In the genomic region with DNA sequence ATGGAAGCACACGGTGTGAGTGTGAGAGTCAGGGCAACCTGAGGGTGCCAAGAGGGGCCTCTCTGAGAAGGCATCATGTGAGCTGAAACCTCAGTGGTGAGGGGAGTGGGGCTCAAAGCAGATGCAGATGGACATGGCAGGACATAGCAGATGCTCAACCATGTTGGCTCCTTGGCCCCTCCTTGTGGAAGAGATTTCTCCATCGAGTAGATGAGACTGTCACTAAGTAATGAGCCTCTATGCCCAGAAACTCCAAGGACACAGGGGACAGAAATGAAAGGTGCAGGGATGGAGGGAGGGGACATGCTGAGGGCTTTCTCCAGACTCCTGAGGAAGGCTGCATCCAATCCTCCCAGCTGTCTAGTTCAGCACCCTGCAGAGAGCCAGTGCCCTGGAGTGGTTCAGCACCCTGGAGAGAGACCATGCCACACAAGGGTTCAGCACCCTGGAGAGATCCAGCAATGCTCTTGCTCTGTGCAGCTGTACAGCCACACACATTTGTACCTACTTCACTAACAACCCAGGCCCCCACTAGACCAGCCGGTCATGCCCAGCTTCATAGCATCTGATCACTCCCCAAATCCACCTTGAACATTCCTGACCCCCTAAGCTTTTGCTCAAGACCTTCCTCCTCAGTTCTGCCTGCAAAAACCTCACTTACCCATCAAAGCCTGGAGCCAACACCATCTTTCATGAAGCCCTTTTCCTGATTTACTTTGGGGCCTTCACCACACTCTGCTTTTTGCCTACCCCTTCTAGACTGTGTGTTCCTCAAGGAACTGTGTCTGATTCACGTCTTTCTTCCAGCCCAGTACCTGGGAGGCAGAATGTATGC, we compare ENCODE assay signal across 1 cellular context.
TF ChIP-seq lines count a peak whose summit lies in the region.

No MANE protein-coding gene starts in this region.

TF ChIP-seq in K562, 482 proteins besides CTCF, POLR2A, EP300 and RAD21 (continued from another document and continues in another):
- TF ChIP-seq STAG1 (CRISPR knock-in tag; IDR thresholded peaks at IDR 0.05; ENCODE audit: borderline replicate concordance) (peak; percentile 94), ZNF695 (CRISPR knock-in tag; IDR thresholded peaks at IDR 0.05) (no peak), KLF1 (tag; IDR thresholded peaks at IDR 0.05) (0 out of 2 replicates have a peak, but pooled peaks have one; percentile 21), IRF2 (CRISPR knock-in tag; IDR thresholded peaks at IDR 0.05) (peak; percentile 91), PPARD (CRISPR knock-in tag; IDR thresholded peaks at IDR 0.05) (no peak), FOXA3 (CRISPR knock-in tag; conservative IDR thresholded peaks at IDR 0.05 in 1 of 2, IDR thresholded peaks at IDR 0.05 in 1 of 2) (peak in 1 of 2 experiments; percentile 63; a peak in 1 of 4 replicates), SP1 (CRISPR knock-in tag; IDR thresholded peaks at IDR 0.05) (0 out of 2 replicates have a peak, but pooled peaks have one; percentile 31), MIER1 (IDR thresholded peaks at IDR 0.05; ENCODE audit: low read depth) (peak; percentile 99), FOXM1 (IDR thresholded peaks at IDR 0.05; ENCODE audit: low read depth) (no peak), FOXM1 (CRISPR knock-in tag; IDR thresholded peaks at IDR 0.05; ENCODE audit: low read depth) (peak; percentile 92; the same call in 1 of the 2 replicates), SMAD4 (CRISPR knock-in tag; conservative IDR thresholded peaks at IDR 0.05) (peak; percentile 79), NR4A1 (CRISPR knock-in tag; IDR thresholded peaks at IDR 0.05) (no peak), NR4A1 (tag; IDR thresholded peaks at IDR 0.05) (peak; percentile 86)
- TF ChIP-seq, protein P1, sequence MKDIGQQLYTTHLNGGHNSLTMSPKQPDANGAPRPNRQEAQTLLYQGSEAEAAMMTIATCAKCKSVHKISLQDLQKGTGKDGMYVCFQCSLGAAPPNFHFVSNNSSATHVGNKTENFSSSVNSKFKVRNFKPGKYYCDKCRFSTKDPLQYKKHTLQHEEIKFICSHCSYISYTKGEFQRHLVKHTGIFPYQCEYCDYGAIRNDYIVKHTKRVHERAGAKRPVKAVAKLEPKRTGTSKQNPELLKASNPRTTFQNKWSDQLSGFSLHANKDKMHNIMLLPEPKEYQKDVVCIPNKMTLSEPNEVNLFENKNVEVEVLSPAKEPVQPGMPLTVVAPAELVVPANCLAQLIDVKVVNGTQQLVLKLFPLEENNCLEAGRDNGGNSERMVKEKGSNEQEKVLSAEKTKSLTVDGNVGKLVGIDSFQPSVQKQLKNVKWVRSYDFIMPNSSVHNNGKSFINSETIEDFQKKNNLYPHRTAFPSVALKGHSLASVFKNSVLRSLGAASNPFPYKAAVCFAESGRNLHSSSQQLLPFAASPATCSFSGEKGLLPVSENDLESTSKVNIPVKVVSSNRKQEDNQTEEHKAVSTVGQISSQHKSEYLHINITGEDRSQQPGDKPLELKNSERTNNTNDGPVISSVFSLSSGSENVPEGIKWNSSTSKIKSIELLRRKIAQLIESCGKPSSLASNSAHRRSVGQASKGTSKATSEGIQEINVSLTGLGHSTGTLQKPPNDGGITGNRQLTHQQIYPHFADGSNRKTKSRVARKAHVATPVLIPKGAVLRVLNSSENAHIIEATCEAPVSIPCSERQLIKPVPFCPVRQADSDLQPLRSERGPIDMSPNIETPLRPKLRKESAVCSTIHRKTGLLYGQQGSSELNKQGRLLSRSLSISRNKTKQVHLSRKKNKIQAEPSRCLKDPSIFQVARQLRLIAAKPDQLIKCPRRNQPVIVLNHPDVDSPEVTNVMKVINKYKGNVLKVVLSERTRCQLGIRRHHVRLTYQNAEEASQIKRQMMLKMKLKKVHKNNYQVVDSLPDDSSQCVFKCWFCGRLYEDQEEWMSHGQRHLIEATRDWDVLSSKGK (CRISPR knock-in tag; IDR thresholded peaks at IDR 0.05), result no peak
- TF ChIP-seq, protein P2, sequence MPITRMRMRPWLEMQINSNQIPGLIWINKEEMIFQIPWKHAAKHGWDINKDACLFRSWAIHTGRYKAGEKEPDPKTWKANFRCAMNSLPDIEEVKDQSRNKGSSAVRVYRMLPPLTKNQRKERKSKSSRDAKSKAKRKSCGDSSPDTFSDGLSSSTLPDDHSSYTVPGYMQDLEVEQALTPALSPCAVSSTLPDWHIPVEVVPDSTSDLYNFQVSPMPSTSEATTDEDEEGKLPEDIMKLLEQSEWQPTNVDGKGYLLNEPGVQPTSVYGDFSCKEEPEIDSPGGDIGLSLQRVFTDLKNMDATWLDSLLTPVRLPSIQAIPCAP (CRISPR knock-in tag; IDR thresholded peaks at IDR 0.05; ENCODE audit: borderline replicate concordance), result peak; percentile 95; the same call in 1 of the 2 replicates
- TF ChIP-seq, protein P3, sequence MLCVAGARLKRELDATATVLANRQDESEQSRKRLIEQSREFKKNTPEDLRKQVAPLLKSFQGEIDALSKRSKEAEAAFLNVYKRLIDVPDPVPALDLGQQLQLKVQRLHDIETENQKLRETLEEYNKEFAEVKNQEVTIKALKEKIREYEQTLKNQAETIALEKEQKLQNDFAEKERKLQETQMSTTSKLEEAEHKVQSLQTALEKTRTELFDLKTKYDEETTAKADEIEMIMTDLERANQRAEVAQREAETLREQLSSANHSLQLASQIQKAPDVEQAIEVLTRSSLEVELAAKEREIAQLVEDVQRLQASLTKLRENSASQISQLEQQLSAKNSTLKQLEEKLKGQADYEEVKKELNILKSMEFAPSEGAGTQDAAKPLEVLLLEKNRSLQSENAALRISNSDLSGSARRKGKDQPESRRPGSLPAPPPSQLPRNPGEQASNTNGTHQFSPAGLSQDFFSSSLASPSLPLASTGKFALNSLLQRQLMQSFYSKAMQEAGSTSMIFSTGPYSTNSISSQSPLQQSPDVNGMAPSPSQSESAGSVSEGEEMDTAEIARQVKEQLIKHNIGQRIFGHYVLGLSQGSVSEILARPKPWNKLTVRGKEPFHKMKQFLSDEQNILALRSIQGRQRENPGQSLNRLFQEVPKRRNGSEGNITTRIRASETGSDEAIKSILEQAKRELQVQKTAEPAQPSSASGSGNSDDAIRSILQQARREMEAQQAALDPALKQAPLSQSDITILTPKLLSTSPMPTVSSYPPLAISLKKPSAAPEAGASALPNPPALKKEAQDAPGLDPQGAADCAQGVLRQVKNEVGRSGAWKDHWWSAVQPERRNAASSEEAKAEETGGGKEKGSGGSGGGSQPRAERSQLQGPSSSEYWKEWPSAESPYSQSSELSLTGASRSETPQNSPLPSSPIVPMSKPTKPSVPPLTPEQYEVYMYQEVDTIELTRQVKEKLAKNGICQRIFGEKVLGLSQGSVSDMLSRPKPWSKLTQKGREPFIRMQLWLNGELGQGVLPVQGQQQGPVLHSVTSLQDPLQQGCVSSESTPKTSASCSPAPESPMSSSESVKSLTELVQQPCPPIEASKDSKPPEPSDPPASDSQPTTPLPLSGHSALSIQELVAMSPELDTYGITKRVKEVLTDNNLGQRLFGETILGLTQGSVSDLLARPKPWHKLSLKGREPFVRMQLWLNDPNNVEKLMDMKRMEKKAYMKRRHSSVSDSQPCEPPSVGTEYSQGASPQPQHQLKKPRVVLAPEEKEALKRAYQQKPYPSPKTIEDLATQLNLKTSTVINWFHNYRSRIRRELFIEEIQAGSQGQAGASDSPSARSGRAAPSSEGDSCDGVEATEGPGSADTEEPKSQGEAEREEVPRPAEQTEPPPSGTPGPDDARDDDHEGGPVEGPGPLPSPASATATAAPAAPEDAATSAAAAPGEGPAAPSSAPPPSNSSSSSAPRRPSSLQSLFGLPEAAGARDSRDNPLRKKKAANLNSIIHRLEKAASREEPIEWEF (CRISPR knock-in tag; IDR thresholded peaks at IDR 0.05), result no peak
- TF ChIP-seq, protein P4, sequence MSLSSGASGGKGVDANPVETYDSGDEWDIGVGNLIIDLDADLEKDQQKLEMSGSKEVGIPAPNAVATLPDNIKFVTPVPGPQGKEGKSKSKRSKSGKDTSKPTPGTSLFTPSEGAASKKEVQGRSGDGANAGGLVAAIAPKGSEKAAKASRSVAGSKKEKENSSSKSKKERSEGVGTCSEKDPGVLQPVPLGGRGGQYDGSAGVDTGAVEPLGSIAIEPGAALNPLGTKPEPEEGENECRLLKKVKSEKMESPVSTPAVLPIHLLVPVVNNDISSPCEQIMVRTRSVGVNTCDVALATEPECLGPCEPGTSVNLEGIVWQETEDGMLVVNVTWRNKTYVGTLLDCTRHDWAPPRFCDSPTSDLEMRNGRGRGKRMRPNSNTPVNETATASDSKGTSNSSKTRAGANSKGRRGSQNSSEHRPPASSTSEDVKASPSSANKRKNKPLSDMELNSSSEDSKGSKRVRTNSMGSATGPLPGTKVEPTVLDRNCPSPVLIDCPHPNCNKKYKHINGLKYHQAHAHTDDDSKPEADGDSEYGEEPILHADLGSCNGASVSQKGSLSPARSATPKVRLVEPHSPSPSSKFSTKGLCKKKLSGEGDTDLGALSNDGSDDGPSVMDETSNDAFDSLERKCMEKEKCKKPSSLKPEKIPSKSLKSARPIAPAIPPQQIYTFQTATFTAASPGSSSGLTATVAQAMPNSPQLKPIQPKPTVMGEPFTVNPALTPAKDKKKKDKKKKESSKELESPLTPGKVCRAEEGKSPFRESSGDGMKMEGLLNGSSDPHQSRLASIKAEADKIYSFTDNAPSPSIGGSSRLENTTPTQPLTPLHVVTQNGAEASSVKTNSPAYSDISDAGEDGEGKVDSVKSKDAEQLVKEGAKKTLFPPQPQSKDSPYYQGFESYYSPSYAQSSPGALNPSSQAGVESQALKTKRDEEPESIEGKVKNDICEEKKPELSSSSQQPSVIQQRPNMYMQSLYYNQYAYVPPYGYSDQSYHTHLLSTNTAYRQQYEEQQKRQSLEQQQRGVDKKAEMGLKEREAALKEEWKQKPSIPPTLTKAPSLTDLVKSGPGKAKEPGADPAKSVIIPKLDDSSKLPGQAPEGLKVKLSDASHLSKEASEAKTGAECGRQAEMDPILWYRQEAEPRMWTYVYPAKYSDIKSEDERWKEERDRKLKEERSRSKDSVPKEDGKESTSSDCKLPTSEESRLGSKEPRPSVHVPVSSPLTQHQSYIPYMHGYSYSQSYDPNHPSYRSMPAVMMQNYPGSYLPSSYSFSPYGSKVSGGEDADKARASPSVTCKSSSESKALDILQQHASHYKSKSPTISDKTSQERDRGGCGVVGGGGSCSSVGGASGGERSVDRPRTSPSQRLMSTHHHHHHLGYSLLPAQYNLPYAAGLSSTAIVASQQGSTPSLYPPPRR (CRISPR knock-in tag; IDR thresholded peaks at IDR 0.05; ENCODE audit: borderline replicate concordance), result no peak
- TF ChIP-seq, protein P5, sequence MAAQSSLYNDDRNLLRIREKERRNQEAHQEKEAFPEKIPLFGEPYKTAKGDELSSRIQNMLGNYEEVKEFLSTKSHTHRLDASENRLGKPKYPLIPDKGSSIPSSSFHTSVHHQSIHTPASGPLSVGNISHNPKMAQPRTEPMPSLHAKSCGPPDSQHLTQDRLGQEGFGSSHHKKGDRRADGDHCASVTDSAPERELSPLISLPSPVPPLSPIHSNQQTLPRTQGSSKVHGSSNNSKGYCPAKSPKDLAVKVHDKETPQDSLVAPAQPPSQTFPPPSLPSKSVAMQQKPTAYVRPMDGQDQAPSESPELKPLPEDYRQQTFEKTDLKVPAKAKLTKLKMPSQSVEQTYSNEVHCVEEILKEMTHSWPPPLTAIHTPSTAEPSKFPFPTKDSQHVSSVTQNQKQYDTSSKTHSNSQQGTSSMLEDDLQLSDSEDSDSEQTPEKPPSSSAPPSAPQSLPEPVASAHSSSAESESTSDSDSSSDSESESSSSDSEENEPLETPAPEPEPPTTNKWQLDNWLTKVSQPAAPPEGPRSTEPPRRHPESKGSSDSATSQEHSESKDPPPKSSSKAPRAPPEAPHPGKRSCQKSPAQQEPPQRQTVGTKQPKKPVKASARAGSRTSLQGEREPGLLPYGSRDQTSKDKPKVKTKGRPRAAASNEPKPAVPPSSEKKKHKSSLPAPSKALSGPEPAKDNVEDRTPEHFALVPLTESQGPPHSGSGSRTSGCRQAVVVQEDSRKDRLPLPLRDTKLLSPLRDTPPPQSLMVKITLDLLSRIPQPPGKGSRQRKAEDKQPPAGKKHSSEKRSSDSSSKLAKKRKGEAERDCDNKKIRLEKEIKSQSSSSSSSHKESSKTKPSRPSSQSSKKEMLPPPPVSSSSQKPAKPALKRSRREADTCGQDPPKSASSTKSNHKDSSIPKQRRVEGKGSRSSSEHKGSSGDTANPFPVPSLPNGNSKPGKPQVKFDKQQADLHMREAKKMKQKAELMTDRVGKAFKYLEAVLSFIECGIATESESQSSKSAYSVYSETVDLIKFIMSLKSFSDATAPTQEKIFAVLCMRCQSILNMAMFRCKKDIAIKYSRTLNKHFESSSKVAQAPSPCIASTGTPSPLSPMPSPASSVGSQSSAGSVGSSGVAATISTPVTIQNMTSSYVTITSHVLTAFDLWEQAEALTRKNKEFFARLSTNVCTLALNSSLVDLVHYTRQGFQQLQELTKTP (IDR thresholded peaks at IDR 0.05; ENCODE audit: low read depth in 1 of 2, partially characterized antibody in 2 of 2), result peak in 1 of 2 experiments; percentile 100
- TF ChIP-seq, protein P6, sequence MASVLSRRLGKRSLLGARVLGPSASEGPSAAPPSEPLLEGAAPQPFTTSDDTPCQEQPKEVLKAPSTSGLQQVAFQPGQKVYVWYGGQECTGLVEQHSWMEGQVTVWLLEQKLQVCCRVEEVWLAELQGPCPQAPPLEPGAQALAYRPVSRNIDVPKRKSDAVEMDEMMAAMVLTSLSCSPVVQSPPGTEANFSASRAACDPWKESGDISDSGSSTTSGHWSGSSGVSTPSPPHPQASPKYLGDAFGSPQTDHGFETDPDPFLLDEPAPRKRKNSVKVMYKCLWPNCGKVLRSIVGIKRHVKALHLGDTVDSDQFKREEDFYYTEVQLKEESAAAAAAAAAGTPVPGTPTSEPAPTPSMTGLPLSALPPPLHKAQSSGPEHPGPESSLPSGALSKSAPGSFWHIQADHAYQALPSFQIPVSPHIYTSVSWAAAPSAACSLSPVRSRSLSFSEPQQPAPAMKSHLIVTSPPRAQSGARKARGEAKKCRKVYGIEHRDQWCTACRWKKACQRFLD (CRISPR knock-in tag; IDR thresholded peaks at IDR 0.05), result peak; percentile 98
- TF ChIP-seq, protein P7, sequence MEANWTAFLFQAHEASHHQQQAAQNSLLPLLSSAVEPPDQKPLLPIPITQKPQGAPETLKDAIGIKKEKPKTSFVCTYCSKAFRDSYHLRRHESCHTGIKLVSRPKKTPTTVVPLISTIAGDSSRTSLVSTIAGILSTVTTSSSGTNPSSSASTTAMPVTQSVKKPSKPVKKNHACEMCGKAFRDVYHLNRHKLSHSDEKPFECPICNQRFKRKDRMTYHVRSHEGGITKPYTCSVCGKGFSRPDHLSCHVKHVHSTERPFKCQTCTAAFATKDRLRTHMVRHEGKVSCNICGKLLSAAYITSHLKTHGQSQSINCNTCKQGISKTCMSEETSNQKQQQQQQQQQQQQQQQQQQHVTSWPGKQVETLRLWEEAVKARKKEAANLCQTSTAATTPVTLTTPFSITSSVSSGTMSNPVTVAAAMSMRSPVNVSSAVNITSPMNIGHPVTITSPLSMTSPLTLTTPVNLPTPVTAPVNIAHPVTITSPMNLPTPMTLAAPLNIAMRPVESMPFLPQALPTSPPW (CRISPR knock-in tag; IDR thresholded peaks at IDR 0.05), result peak; percentile 61
- TF ChIP-seq, protein P8, sequence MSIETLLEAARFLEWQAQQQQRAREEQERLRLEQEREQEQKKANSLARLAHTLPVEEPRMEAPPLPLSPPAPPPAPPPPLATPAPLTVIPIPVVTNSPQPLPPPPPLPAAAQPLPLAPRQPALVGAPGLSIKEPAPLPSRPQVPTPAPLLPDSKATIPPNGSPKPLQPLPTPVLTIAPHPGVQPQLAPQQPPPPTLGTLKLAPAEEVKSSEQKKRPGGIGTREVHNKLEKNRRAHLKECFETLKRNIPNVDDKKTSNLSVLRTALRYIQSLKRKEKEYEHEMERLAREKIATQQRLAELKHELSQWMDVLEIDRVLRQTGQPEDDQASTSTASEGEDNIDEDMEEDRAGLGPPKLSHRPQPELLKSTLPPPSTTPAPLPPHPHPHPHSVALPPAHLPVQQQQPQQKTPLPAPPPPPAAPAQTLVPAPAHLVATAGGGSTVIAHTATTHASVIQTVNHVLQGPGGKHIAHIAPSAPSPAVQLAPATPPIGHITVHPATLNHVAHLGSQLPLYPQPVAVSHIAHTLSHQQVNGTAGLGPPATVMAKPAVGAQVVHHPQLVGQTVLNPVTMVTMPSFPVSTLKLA (conservative IDR thresholded peaks at IDR 0.05), result peak in 1 of 2 experiments; percentile 66; a peak in 3 of 4 replicates
- TF ChIP-seq, protein P9, sequence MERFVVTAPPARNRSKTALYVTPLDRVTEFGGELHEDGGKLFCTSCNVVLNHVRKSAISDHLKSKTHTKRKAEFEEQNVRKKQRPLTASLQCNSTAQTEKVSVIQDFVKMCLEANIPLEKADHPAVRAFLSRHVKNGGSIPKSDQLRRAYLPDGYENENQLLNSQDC (CRISPR knock-in tag; IDR thresholded peaks at IDR 0.05), result no peak
